Comparison of ENCODE assay signal across 10 cellular contexts in the genomic region with DNA sequence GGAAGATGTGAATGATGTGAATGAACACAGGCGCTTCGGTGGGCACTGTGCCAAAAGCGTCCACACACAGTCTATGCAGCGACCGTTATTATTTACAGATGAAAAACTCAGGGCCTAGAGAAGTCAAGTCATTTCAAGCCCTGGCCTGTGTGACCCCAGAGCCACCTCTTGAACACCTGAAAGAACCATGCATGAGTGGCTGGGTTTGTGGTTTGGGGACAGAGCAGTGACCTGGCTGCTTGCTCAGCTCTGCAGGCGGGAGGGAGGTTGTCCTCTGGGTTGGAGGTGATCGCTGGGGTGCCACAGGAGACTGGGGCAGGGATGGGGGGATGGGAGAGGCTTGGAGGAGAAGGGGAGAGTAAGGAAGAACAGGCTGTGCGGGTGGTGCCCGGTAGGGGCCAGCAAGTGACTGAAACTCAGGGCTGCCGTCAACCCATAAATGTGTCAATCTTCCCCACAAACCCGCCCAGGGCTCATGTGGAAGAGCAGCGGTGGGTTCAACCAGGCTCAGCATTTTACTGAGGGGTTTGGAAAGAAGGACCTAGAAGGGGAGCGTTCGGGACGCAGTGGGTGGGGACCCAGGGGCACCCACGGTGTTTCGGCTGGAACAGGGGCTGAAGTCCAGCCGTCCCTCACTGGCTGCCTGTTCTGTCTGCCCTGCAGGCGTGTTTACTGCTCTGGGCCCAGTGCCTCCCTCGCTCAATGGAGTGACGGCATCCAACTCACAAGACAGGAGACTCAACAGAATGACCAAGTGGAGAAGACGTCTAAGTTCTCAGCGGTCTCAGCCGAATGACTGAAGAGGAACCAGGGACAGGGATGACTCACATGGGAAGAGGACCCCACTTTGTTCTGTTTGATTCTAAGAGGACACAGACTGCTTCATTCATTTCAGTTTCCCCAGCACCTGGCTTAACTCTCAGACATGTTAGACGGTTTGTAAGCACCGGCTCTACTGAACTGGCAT.
DNase-seq lines count a peak whose midpoint lies in the region; ATAC-seq and TF ChIP-seq lines count a peak whose summit lies in the region.
"Had no signal": no experiment of that assay in that cellular context is flagged by ENCODE, and none has a peak within 500 bp of the region (broad histone marks: within the 10 kb centered on the region; RNA-seq: fewer than 3 reads in every experiment).

No MANE protein-coding gene starts in this region.

- no peak overlapping the region for H3K4me3 Mint-ChIP-seq in stimulated activated naive CD8-positive, alpha-beta T cell treated with anti-CD3 and anti-CD28 coated beads, Interleukin-15, amount 100 ng/mL, for 72 hours

- in situ Hi-C loops in SK-MEL-5 (cut with HindIII; ENCODE audit: low pct_unique_long_range_greater_than_20kb, low sequenced_read_pairs): no loop called here

- TF ChIP-seq CTCF in adrenal gland (IDR thresholded peaks at IDR 0.05): no peak

- ATAC-seq in stimulated activated naive CD8-positive, alpha-beta T cell treated with anti-CD3 and anti-CD28 coated beads, Interleukin-15, amount 100 ng/mL, for 72 hours: peak; percentile 33
- no peak for ATAC-seq in stimulated activated naive CD8-positive, alpha-beta T cell treated with anti-CD3 and anti-CD28 coated beads, Interleukin-15, Interleukin-2, amounts not matched to agents 100 U/mL and 50 U/mL, for 24 hours
- ATAC-seq in HG02763 (IDR thresholded peaks at IDR 0.05; ENCODE audit: unreplicated experiment): peak; percentile 88

- H3K36me3 ChIP-seq in adrenal gland (replicated peaks in 1 of 2): peaks cover 0 to 22% of the 10 kb centered on the region in 2 donors

- H3K9me3 ChIP-seq in adrenal gland (replicated peaks in 1 of 3): no peaks in the 10 kb centered on the region

- intact Hi-C loops in adrenal gland (cut with DNase I): no loop called here

- H3K27ac Mint-ChIP-seq in stimulated activated naive CD8-positive, alpha-beta T cell treated with anti-CD3 and anti-CD28 coated beads, Interleukin-15, amount 100 ng/mL, for 72 hours: peak overlapping the region; percentile 10 to 88

- 79 to 91% (median 86%) methylated on average over 18 to 26 of the region's 26 CpGs for WGBS in adrenal gland, 4 donors

- TF ChIP-seq POLR2A in adrenal gland (IDR thresholded peaks at IDR 0.05): no peak

- no peaks in the 10 kb centered on the region for H3K4me1 ChIP-seq in adrenal gland (replicated peaks in 1 of 2)

- DNase-seq in stimulated activated naive CD8-positive, alpha-beta T cell treated with anti-CD3 and anti-CD28 coated beads, Interleukin-15, amount 100 ng/mL, for 72 hours: no peak
- DNase-seq in stimulated activated naive CD8-positive, alpha-beta T cell treated with anti-CD3 and anti-CD28 coated beads, Interleukin-15, Interleukin-2, amounts not matched to agents 100 U/mL and 50 U/mL, for 24 hours: no peak
- DNase-seq in SK-MEL-5 (ENCODE audit: low read depth, low spot score) (peak; percentile 8), adrenal gland (no peak), SHP77 treated with DMSO at 0.1 percent for 48 hours (lab: John Stamatoyannopoulos, UW) (no peak), SKM-1 (lab: John Stamatoyannopoulos, UW; ENCODE audit: unreplicated experiment) (no peak)
- DNase-seq in activated T-cell treated with anti-CD3 and anti-CD28 coated beads, Interleukin-2, amount 50 U/mL, for 48 hours: no peak
- DNase-seq: Calu3, midbrain had no signal

- no peaks in the 10 kb centered on the region for H3K27me3 Mint-ChIP-seq in stimulated activated naive CD8-positive, alpha-beta T cell treated with anti-CD3 and anti-CD28 coated beads, Interleukin-15, amount 100 ng/mL, for 72 hours

- H3K27me3 ChIP-seq in adrenal gland: no peaks in the 10 kb centered on the region

- peak overlapping the region in 1 of 5 donors; percentile 53 for H3K27ac ChIP-seq in adrenal gland

- peaks cover 33% of the 10 kb centered on the region for H3K4me1 Mint-ChIP-seq in stimulated activated naive CD8-positive, alpha-beta T cell treated with anti-CD3 and anti-CD28 coated beads, Interleukin-15, amount 100 ng/mL, for 72 hours

- H3K4me3 ChIP-seq in adrenal gland: no peak overlapping the region

- H3K9me3 Mint-ChIP-seq in stimulated activated naive CD8-positive, alpha-beta T cell treated with anti-CD3 and anti-CD28 coated beads, Interleukin-15, amount 100 ng/mL, for 72 hours: no peaks in the 10 kb centered on the region
